11 cellular contexts compared by ENCODE assay signal in genomic region chr4:165330071-165330470, GRCh38. TPM values are rescaled to one million over a fixed set of nuclear protein-coding genes. Genes with fewer than 3 reads are reported as not detected.
DNase-seq lines count a peak whose midpoint lies in the region; ATAC-seq, FAIRE-seq and TF ChIP-seq lines count a peak whose summit lies in the region.
"Had no signal": no experiment of that assay in that cellular context is flagged by ENCODE, and none has a peak within 500 bp of the region (broad histone marks: within the 10 kb centered on the region; RNA-seq: fewer than 3 reads in every experiment).

No MANE protein-coding gene starts in this region.

- in situ Hi-C loops in HAP-1 (cut with MboI; ENCODE audit: low sequenced_read_pairs), result no loop called here

- no peak for DNase-seq in HAP-1 (ENCODE audit: low spot score in 2 of 2)
- no peak for DNase-seq in RWPE2 (ENCODE audit: low spot score)
- DNase-seq in fibroblast of pulmonary artery (ENCODE audit: low read depth), result no peak
- no peak for DNase-seq in progenitor cell of endocrine pancreas (ENCODE audit: low spot score, unreplicated experiment)
- no peak for DNase-seq in left cardiac atrium
- DNase-seq in cerebellar nuclear complex (lab: John Stamatoyannopoulos, UW), result no peak
- no peak for DNase-seq in D721Med (ENCODE audit: insufficient read length, low spot score)
- DNase-seq: activated B cell treated with CpG ODN at 0.5 μM for 24 hours, NCI-H187 treated with DMSO at 0.1 percent for 48 hours had no signal

- H3K27me3 ChIP-seq in HAP-1 (ENCODE audit: low read depth) (no peaks in the 10 kb centered on the region; the same call in 1 of the 2 replicates), RWPE2 (ENCODE audit: insufficient read depth, poor library complexity, severe bottlenecking) (no peaks in the 10 kb centered on the region)

- H3K4me1 ChIP-seq in HAP-1, result peaks cover 36% of the 10 kb centered on the region
- H3K4me1 ChIP-seq in RWPE2 (ENCODE audit: insufficient read depth, poor library complexity, severe bottlenecking), result peaks cover 29% of the 10 kb centered on the region

- peak overlapping the region; percentile 95 for H3K4me3 ChIP-seq in HAP-1
- H3K4me3 ChIP-seq in RWPE2 (ENCODE audit: severe bottlenecking), result peak overlapping the region; percentile 61
- peak overlapping the region; percentile 85 for H3K4me3 ChIP-seq in fibroblast of pulmonary artery (replicated peaks; ENCODE audit: low read depth, low read length)

- peaks cover 40% of the 10 kb centered on the region for H3K4me1 Mint-ChIP-seq in progenitor cell of endocrine pancreas (ENCODE audit: low read depth)

- H3K27ac ChIP-seq in RWPE2 (ENCODE audit: poor library complexity, severe bottlenecking), result peak overlapping the region; percentile 95

- ATAC-seq in RWPE2 (ENCODE audit: low read depth) (no peak), left cardiac atrium (no peak)

- H3K36me3 Mint-ChIP-seq in progenitor cell of endocrine pancreas (ENCODE audit: insufficient read depth), result peaks cover 16% of the 10 kb centered on the region

- TF ChIP-seq CTCF in RWPE2 (IDR thresholded peaks at IDR 0.05; ENCODE audit: poor library complexity, severe bottlenecking) (no peak), fibroblast of pulmonary artery (IDR thresholded peaks at IDR 0.05; ENCODE audit: low read length, missing control alignments) (no peak), progenitor cell of endocrine pancreas (IDR thresholded peaks at IDR 0.05; ENCODE audit: unreplicated experiment) (no peak), D721Med (IDR thresholded peaks at IDR 0.05; ENCODE audit: insufficient read depth, missing control alignments) (no peak)

- peaks cover 39% of the 10 kb centered on the region for H3K36me3 ChIP-seq in HAP-1 (replicated peaks)
- H3K36me3 ChIP-seq in RWPE2 (ENCODE audit: low read depth), result peaks cover 72% of the 10 kb centered on the region

- no peaks in the 10 kb centered on the region for H3K9me3 ChIP-seq in HAP-1
- H3K9me3 ChIP-seq in RWPE2 (ENCODE audit: severe bottlenecking), result no peaks in the 10 kb centered on the region

- no peak overlapping the region for H3K27ac Mint-ChIP-seq in progenitor cell of endocrine pancreas

- intact Hi-C loops in left cardiac atrium (cut with DNase I), result no loop called here

- H3K27me3 Mint-ChIP-seq in progenitor cell of endocrine pancreas, result no peaks in the 10 kb centered on the region
- H3K27me3 Mint-ChIP-seq: activated B cell treated with CpG ODN at 0.5 μM for 24 hours, memory B cell had no signal

- no peak for FAIRE-seq in D721Med (lab: Jason Lieb, UNC)
- FAIRE-seq: frontal cortex had no signal

- H3K9me3 Mint-ChIP-seq in progenitor cell of endocrine pancreas (ENCODE audit: low read depth), result peaks cover 4% of the 10 kb centered on the region
- H3K9me3 Mint-ChIP-seq: activated B cell treated with CpG ODN at 0.5 μM for 24 hours, memory B cell had no signal

- H3K4me3 Mint-ChIP-seq in progenitor cell of endocrine pancreas (ENCODE audit: low read depth), result peak overlapping the region; percentile 69
- H3K4me3 Mint-ChIP-seq: memory B cell had no signal

RNA-seq across cellular contexts. Expression of gene MSMO1, which starts 2.6 kb away (rescaled TPM):
- 87.1 and 89.4 TPM in 2 replicates for total RNA-seq in progenitor cell of endocrine pancreas
- 10 to 100 TPM; 16.8 to 22.9 TPM for total RNA-seq in left cardiac atrium

RNA-seq across cellular contexts. Expression of gene CPE, which starts 48.7 kb away (rescaled TPM):
- 129 and 135 TPM in 2 replicates for total RNA-seq in progenitor cell of endocrine pancreas
- 10 to 100 TPM; 84.8 to 92.5 TPM for total RNA-seq in left cardiac atrium
- total RNA-seq: activated B cell treated with CpG ODN at 0.5 μM for 24 hours had no signal
